8 cellular contexts compared by ENCODE assay signal in genomic region chr9:137303031-137303892, GRCh38. TPM values are rescaled to one million over a fixed set of nuclear protein-coding genes. Genes with fewer than 3 reads are reported as not detected.
A peak's percentile ranks its signal among the peaks of the same experiment; 100 is the strongest.
DNase-seq lines count a peak whose midpoint lies in the region; ATAC-seq, FAIRE-seq and TF ChIP-seq lines count a peak whose summit lies in the region.

No MANE protein-coding gene starts in this region.

- H2BK15ac ChIP-seq in H1 (ENCODE audit: low read length) = peak overlapping the region; percentile 72; the same call in 1 of the 2 replicates

- no peak for TF ChIP-seq EP300 in H1 (IDR thresholded peaks at IDR 0.05; ENCODE audit: borderline replicate concordance in 1 of 2, low read depth in 2 of 2, low read length in 2 of 2)

- peaks cover 0 to 26% of the 10 kb centered on the region in 2 donors for H3K4me1 Mint-ChIP-seq in natural killer cell

- H2BK120ac ChIP-seq in H1 (replicated peaks; ENCODE audit: low read depth, low read length) = no peak overlapping the region

- H3K4ac ChIP-seq in H1 (replicated peaks; ENCODE audit: insufficient read length, low read depth, low read length) = peak overlapping the region; percentile 21

- TF ChIP-seq POLR2A in H1 (IDR thresholded peaks at IDR 0.05; ENCODE audit: control extremely low read depth in 1 of 2, low read depth in 2 of 2, low read length in 2 of 2) = no peak

- H3K9ac ChIP-seq in BLaER1 (peak overlapping the region; percentile 73), HUES64 (ENCODE audit: low read depth, low read length) (peak overlapping the region; percentile 54; the same call in 1 of the 2 replicates), H1 (replicated peaks in 1 of 4; ENCODE audit: extremely low read depth in 1 of 4, low read depth in 3 of 4, low read length in 3 of 4) (no peak overlapping the region)

- DNase-seq in H1 (ENCODE audit: low read depth in 1 of 2, low spot score in 2 of 2) (peak in 1 of 2 experiments; percentile 66), natural killer cell (no peak), NCI-H226 (no peak), NCI-H446 treated with DMSO at 0.1 percent for 48 hours (lab: John Stamatoyannopoulos, UW) (no peak), SIG-M5 (lab: John Stamatoyannopoulos, UW) (no peak), hippocampal formation (lab: John Stamatoyannopoulos, UW) (no peak)

- H3K56ac ChIP-seq in H1 (replicated peaks; ENCODE audit: insufficient read length, low read depth, low read length) = no peak overlapping the region

- CTCF ChIA-PET in H1 (lab: Charles Lee; ENCODE audit: partially characterized antibody) = interaction anchor here (0.6 to 4.7 kb wide), 24 partner anchors 9 to 274 kb away, joined by 3 to 55 read pairs (median 3); no protein-coding TSS in a partner anchor

- peak overlapping the region; percentile 53 for H3K4me3 Mint-ChIP-seq in natural killer cell

- no peak overlapping the region for H3K14ac ChIP-seq in H1 (ENCODE audit: insufficient read length)

- H3K18ac ChIP-seq in H1 (ENCODE audit: extremely low read depth, low read length) = peak overlapping the region; percentile 71

- no peaks in the 10 kb centered on the region for H3K9me3 ChIP-seq in BLaER1
- no peaks in the 10 kb centered on the region for H3K9me3 ChIP-seq in HUES64 (ENCODE audit: insufficient read depth, low read depth, low read length)
- no peaks in the 10 kb centered on the region for H3K9me3 ChIP-seq in H1 (ENCODE audit: insufficient read depth in 2 of 2, low read depth in 1 of 2, low read length in 1 of 2)

- H3K79me2 ChIP-seq in H1 (ENCODE audit: control insufficient read depth in 1 of 2, insufficient read depth in 2 of 2, low read length in 2 of 2) = peaks cover 0 to 3% of the 10 kb centered on the region in 2 experiments; a peak in 1 of 4 replicates

- H3K36me3 ChIP-seq in BLaER1 = peaks cover 9% of the 10 kb centered on the region
- no peaks in the 10 kb centered on the region for H3K36me3 ChIP-seq in HUES64 (ENCODE audit: insufficient read depth, low read length)
- H3K36me3 ChIP-seq in H1 (ENCODE audit: control insufficient read depth in 2 of 4, insufficient read depth in 4 of 4, low read length in 3 of 4) = no peaks in the 10 kb centered on the region

- H3K4me1 ChIP-seq in BLaER1 (peaks cover 88% of the 10 kb centered on the region), HUES64 (ENCODE audit: insufficient read depth, low read length) (peaks cover 44% of the 10 kb centered on the region), H1 (replicated peaks in 1 of 4; ENCODE audit: control insufficient read depth in 3 of 4, insufficient read depth in 4 of 4, low read length in 3 of 4) (peaks cover 0 to 57% (median 46%) of the 10 kb centered on the region in 4 experiments; a peak in 6 of 7 replicates)

- peak overlapping the region in 1 of 2 donors; percentile 44 for H3K27ac Mint-ChIP-seq in natural killer cell

- no peak overlapping the region for H4K5ac ChIP-seq in H1 (ENCODE audit: insufficient read length, low read depth, low read length)

- H4K20me1 ChIP-seq in BLaER1 = peaks cover 35% of the 10 kb centered on the region
- H4K20me1 ChIP-seq in H1 (replicated peaks in 1 of 2; ENCODE audit: control insufficient read depth in 1 of 2, insufficient read depth in 2 of 2, low read length in 2 of 2) = peaks cover 0 to 9% of the 10 kb centered on the region in 2 experiments

- H2BK20ac ChIP-seq in H1 (ENCODE audit: low read length) = peak overlapping the region; percentile 72; the same call in 1 of the 2 replicates

- H3K23ac ChIP-seq in H1 (ENCODE audit: insufficient read length) = no peak overlapping the region

- no peaks in the 10 kb centered on the region for H3K27me3 Mint-ChIP-seq in natural killer cell (ENCODE audit: low read depth in 2 of 2)

- peak overlapping the region; percentile 87; the same call in 1 of the 2 replicates for H2BK12ac ChIP-seq in H1 (ENCODE audit: low read depth, low read length)

- H4K8ac ChIP-seq in H1 (ENCODE audit: extremely low read depth, insufficient read depth, low read length) = peak overlapping the region; percentile 58

- H3K4me2 ChIP-seq in BLaER1 (peak overlapping the region; percentile 99), H1 (ENCODE audit: insufficient read depth in 1 of 2, low read depth in 2 of 2, low read length in 2 of 2) (peak overlapping the region; percentile 76 to 79)

- no peak for TF ChIP-seq RAD21 in H1 (IDR thresholded peaks at IDR 0.05 in 1 of 2, conservative IDR thresholded peaks at IDR 0.05 in 1 of 2; ENCODE audit: low read depth in 2 of 2, low read length in 2 of 2)

- WGBS in HUES64 = 43% methylated on average over 27 of the region's 27 CpGs
- 56% methylated on average over 27 of the region's 27 CpGs; no CpG with 5 or more reads in 1 of the 2 experiments for WGBS in H1 (ENCODE audit: extremely low coverage in 1 of 2, insufficient coverage in 1 of 2, insufficient read length in 1 of 2, insufficient replicate concordance in 2 of 2, low coverage in 1 of 2, low lambda C conversion rate in 2 of 2, missing lambda C conversion rate in 1 of 2), 2 experiments

- ATAC-seq in natural killer cell = no peak

- H3K23me2 ChIP-seq in H1 (ENCODE audit: low read depth, low read length) = peaks cover 11% of the 10 kb centered on the region

- no peaks in the 10 kb centered on the region for H3K36me3 Mint-ChIP-seq in natural killer cell

- POLR2A ChIA-PET in H1 (lab: Charles Lee; ENCODE audit: partially characterized antibody) = interaction anchor here (0.7 to 10.0 kb wide), 10 partner anchors 12 to 142 kb away, joined by 3 to 129 read pairs (median 4); partner anchors contain the start of genes EXD3, NELFB, NOXA1 and TOR4A

- no peak for TF ChIP-seq CTCF in H1 (IDR thresholded peaks at IDR 0.05; ENCODE audit: control extremely low read depth in 1 of 3, insufficient read depth in 1 of 3, low read depth in 1 of 3, low read length in 3 of 3)
- no peak for TF ChIP-seq CTCF in natural killer cell (IDR thresholded peaks at IDR 0.05)

- H3K79me1 ChIP-seq in H1 (ENCODE audit: low read depth, low read length) = peaks cover 3% of the 10 kb centered on the region

- H3K27ac ChIP-seq in BLaER1 (peak overlapping the region; percentile 82), HUES64 (ENCODE audit: low read depth, low read length) (no peak overlapping the region; the same call in 1 of the 2 replicates), H1 (ENCODE audit: low read depth, low read length) (no peak overlapping the region)

- no peaks in the 10 kb centered on the region for H3K9me3 Mint-ChIP-seq in natural killer cell

- peak overlapping the region; percentile 76 for H3K4me3 ChIP-seq in BLaER1
- peak overlapping the region; percentile 53 for H3K4me3 ChIP-seq in HUES64 (ENCODE audit: low read length)
- H3K4me3 ChIP-seq in H1 (ENCODE audit: extremely low read depth in 1 of 4, insufficient read depth in 2 of 4, low read depth in 3 of 4, low read length in 4 of 4) = peak overlapping the region; percentile 29 to 62 (median 39); a peak in 7 of 8 replicates

- intact Hi-C loops in natural killer cell (cut with micrococcal nuclease) = no loop called here

- H2AK5ac ChIP-seq in H1 (ENCODE audit: low read depth, low read length) = peak overlapping the region; percentile 39; the same call in 1 of the 2 replicates

- no peak overlapping the region for H2AFZ ChIP-seq in H1 (ENCODE audit: low read length)

- H3K27me3 ChIP-seq in BLaER1 (peaks cover 35% of the 10 kb centered on the region), HUES64 (ENCODE audit: insufficient read depth, low read length) (peaks cover 19% of the 10 kb centered on the region), H1 (replicated peaks in 1 of 4; ENCODE audit: control insufficient read depth in 3 of 4, extremely low read depth in 1 of 4, insufficient read depth in 3 of 4, low read length in 3 of 4) (peaks cover 0 to 16% (median 7%) of the 10 kb centered on the region in 4 experiments; a peak in 5 of 7 replicates)

- H2BK5ac ChIP-seq in H1 (ENCODE audit: low read depth, low read length) = no peak overlapping the region; the same call in 1 of the 2 replicates

- peak overlapping the region; percentile 57 for H4K91ac ChIP-seq in H1 (replicated peaks; ENCODE audit: insufficient read length, low read length)

- no peak for FAIRE-seq in H1 (lab: Jason Lieb, UNC)

RNA-seq across cellular contexts. Expression of gene NRARP, which starts 1.2 kb away (rescaled TPM):
- 15.5 TPM for polyA plus RNA-seq in HUES64 (2013, experiment 1 of 2)
- 20.7 TPM for polyA plus RNA-seq in HUES64 (2013, experiment 2 of 2)
- total RNA-seq in H1 (2021; fragmentation: NEBNext Ultra II Directional; extraction: Animal tissue kit (Norgen Biotek cat#: 25700)) = 35.4 and 37.2 TPM in 2 replicates
- polyA plus RNA-seq in H1 (2011; rRNA removed) = 32.5 and 52.0 TPM in 2 replicates
- 27.2 TPM for polyA plus RNA-seq in H1 (2011; cell fraction: cytosol; rRNA removed)
- 23.8 TPM for polyA plus RNA-seq in H1 (2011; cell fraction: nucleus; rRNA removed)
- polyA plus RNA-seq in H1 (2012, experiment 1 of 2) = 13.6 to 21.0 TPM (median 17.4 TPM) in 4 replicates
- polyA plus RNA-seq in H1 (2012, experiment 2 of 2) = 10.2 TPM
- 18.6 TPM for polyA plus RNA-seq in H1 (2013, experiment 1 of 2)
- 18.9 TPM for polyA plus RNA-seq in H1 (2013, experiment 2 of 2)
- 4.4 and 6.2 TPM in 2 replicates for polyA minus RNA-seq in H1 (2011; rRNA and poly(A)+ RNA removed)
- 23.5 TPM for polyA minus RNA-seq in H1 (2011; cell fraction: cytosol; rRNA and poly(A)+ RNA removed)
- polyA minus RNA-seq in H1 (2011; cell fraction: nucleus; rRNA and poly(A)+ RNA removed) = 36.3 TPM
- total RNA-seq in natural killer cell = 1 to 10 TPM in 2 of 3 donors, under 1 TPM in 1; 0.88 to 2.3 (median 1.2) TPM

RNA-seq across cellular contexts. Expression of gene TOR4A, which starts 25.7 kb away (rescaled TPM):
- polyA plus RNA-seq in HUES64 (2013, experiment 1 of 2) = 7.3 TPM
- 8.5 TPM for polyA plus RNA-seq in HUES64 (2013, experiment 2 of 2)
- total RNA-seq in H1 (2021; fragmentation: NEBNext Ultra II Directional; extraction: Animal tissue kit (Norgen Biotek cat#: 25700)) = 9.2 and 9.3 TPM in 2 replicates
- 8.4 and 11.4 TPM in 2 replicates for polyA plus RNA-seq in H1 (2011; rRNA removed)
- polyA plus RNA-seq in H1 (2011; cell fraction: cytosol; rRNA removed) = 6.6 TPM
- polyA plus RNA-seq in H1 (2011; cell fraction: nucleus; rRNA removed) = 11.1 TPM
- polyA plus RNA-seq in H1 (2012, experiment 1 of 2) = 3.5 to 6.6 TPM (median 5.8 TPM) in 4 replicates
- 5.1 TPM for polyA plus RNA-seq in H1 (2012, experiment 2 of 2)
- 12.1 TPM for polyA plus RNA-seq in H1 (2013, experiment 1 of 2)
- polyA plus RNA-seq in H1 (2013, experiment 2 of 2) = 12.3 TPM
- 2.7 TPM in 2 replicates for polyA minus RNA-seq in H1 (2011; rRNA and poly(A)+ RNA removed)
- polyA minus RNA-seq in H1 (2011; cell fraction: cytosol; rRNA and poly(A)+ RNA removed) = 10.6 TPM
- 9.7 TPM for polyA minus RNA-seq in H1 (2011; cell fraction: nucleus; rRNA and poly(A)+ RNA removed)
- total RNA-seq in natural killer cell = 10 to 100 TPM; 16.3 to 24.6 (median 19.2) TPM

RNA-seq across cellular contexts. Expression of gene NELFB, which starts 48.1 kb away (rescaled TPM):
- polyA plus RNA-seq in HUES64 (2013, experiment 1 of 2) = 46.6 TPM
- 44.0 TPM for polyA plus RNA-seq in HUES64 (2013, experiment 2 of 2)
- 70.8 and 78.0 TPM in 2 replicates for total RNA-seq in H1 (2021; fragmentation: NEBNext Ultra II Directional; extraction: Animal tissue kit (Norgen Biotek cat#: 25700))
- 57.6 and 86.5 TPM in 2 replicates for polyA plus RNA-seq in H1 (2011; rRNA removed)
- 76.0 TPM for polyA plus RNA-seq in H1 (2011; cell fraction: cytosol; rRNA removed)
- polyA plus RNA-seq in H1 (2011; cell fraction: nucleus; rRNA removed) = 88.6 TPM
- polyA plus RNA-seq in H1 (2012, experiment 1 of 2) = 60.2 to 87.1 TPM (median 80.4 TPM) in 4 replicates
- 79.8 TPM for polyA plus RNA-seq in H1 (2012, experiment 2 of 2)
- 37.9 TPM for polyA plus RNA-seq in H1 (2013, experiment 1 of 2)
- 37.5 TPM for polyA plus RNA-seq in H1 (2013, experiment 2 of 2)
- 38.7 and 47.9 TPM in 2 replicates for polyA minus RNA-seq in H1 (2011; rRNA and poly(A)+ RNA removed)
- polyA minus RNA-seq in H1 (2011; cell fraction: cytosol; rRNA and poly(A)+ RNA removed) = 49.8 TPM
- polyA minus RNA-seq in H1 (2011; cell fraction: nucleus; rRNA and poly(A)+ RNA removed) = 27.2 TPM
- total RNA-seq in natural killer cell = 10 to 100 TPM; 42.9 to 53.8 (median 52.6) TPM

RNA-seq across cellular contexts. Expression of gene STPG3, which starts 52.2 kb away (rescaled TPM):
- polyA plus RNA-seq in HUES64 (2013, experiment 1 of 2) = not detected
- polyA plus RNA-seq in HUES64 (2013, experiment 2 of 2) = not detected
- total RNA-seq in H1 (2021; fragmentation: NEBNext Ultra II Directional; extraction: Animal tissue kit (Norgen Biotek cat#: 25700)) = not detected in 2 replicates
- polyA plus RNA-seq in H1 (2011; rRNA removed) = 0.14 TPM in 1 of 2 replicates, not detected in the other
- polyA plus RNA-seq in H1 (2011; cell fraction: cytosol; rRNA removed) = not detected
- 0.43 TPM for polyA plus RNA-seq in H1 (2011; cell fraction: nucleus; rRNA removed)
- polyA plus RNA-seq in H1 (2012, experiment 1 of 2) = 0.42 to 0.67 TPM (median 0.61 TPM) in 3 of 4 replicates, not detected in the other
- polyA plus RNA-seq in H1 (2012, experiment 2 of 2) = 0.30 TPM
- polyA plus RNA-seq in H1 (2013, experiment 1 of 2) = 0.06 TPM
- polyA plus RNA-seq in H1 (2013, experiment 2 of 2) = not detected
- not detected in 2 replicates for polyA minus RNA-seq in H1 (2011; rRNA and poly(A)+ RNA removed)
- not detected for polyA minus RNA-seq in H1 (2011; cell fraction: cytosol; rRNA and poly(A)+ RNA removed)
- not detected for polyA minus RNA-seq in H1 (2011; cell fraction: nucleus; rRNA and poly(A)+ RNA removed)
- not detected for total RNA-seq in natural killer cell

Comparison
In these comparisons a context has a peak if more than half of its experiments do, and no peak if none do; other contexts are left out.
1. H3K9ac ChIP-seq: peak in BLaER1 (single experiment) and HUES64 (single experiment); none in H1 (0 of 4).
2. RNA of gene NRARP, which starts 1.2 kb away (total RNA-seq): 35.4 to 37.2 TPM in H1; 0.88 to 2.3 TPM in natural killer cell; every median in the first group is over 10 times any median in the second.
3. Peak in every context shown above with its lines, with median percentiles within 50 percentile points of each other: H3K4me3 ChIP-seq.